8 cellular contexts compared by ENCODE assay signal in genomic region chr4:2534904-2535385, GRCh38. TPM values are rescaled to one million over a fixed set of nuclear protein-coding genes. Genes with fewer than 3 reads are reported as not detected.
A peak's percentile ranks its signal among the peaks of the same experiment; 100 is the strongest.
DNase-seq lines count a peak whose midpoint lies in the region; ATAC-seq and TF ChIP-seq lines count a peak whose summit lies in the region.

No MANE protein-coding gene starts in this region.

- ATAC-seq in stimulated activated naive B cell treated with anti-CD40 and anti-IgM and Interleukin-4, amounts not matched to agents 10 μg/mL and 1 μg/mL and 100 μg/mL, for 72 hours (replicated peaks) = no peak
- no peak for ATAC-seq in omental fat pad (ENCODE audit: low FRiP score)
- no peak for ATAC-seq in GM18502 (IDR thresholded peaks at IDR 0.05; ENCODE audit: poor library complexity, unreplicated experiment)

- no peaks in the 10 kb centered on the region for H3K27me3 Mint-ChIP-seq in activated CD4-positive, alpha-beta memory T cell treated with anti-CD3 and anti-CD28 coated beads, Interleukin-2, amount 10 ng/mL, durations not matched to agents 7 days and 5 days
- H3K27me3 Mint-ChIP-seq in stimulated activated naive B cell treated with anti-CD40 and anti-IgM and Interleukin-4, amounts not matched to agents 10 μg/mL and 1 μg/mL and 100 μg/mL, for 72 hours = no peaks in the 10 kb centered on the region

- DNase-seq in NCI-H345 (lab: John Stamatoyannopoulos, UW) = peak; percentile 3
- no peak for DNase-seq in NCI-H345 treated with DMSO at 0.1 percent for 48 hours (lab: John Stamatoyannopoulos, UW; ENCODE audit: unreplicated experiment)
- no peak for DNase-seq in activated CD4-positive, alpha-beta memory T cell treated with anti-CD3 and anti-CD28 coated beads, Interleukin-2, amount 10 ng/mL, durations not matched to agents 7 days and 5 days
- no peak for DNase-seq in stimulated activated naive B cell treated with anti-CD40 and anti-IgM and Interleukin-4, amounts not matched to agents 10 μg/mL and 1 μg/mL and 100 μg/mL, for 72 hours
- DNase-seq in omental fat pad (ENCODE audit: low spot score) = no peak
- no peak for DNase-seq in GM10248 (ENCODE audit: extremely low spot score)

- POLR2A ChIA-PET in activated CD4-positive, alpha-beta memory T cell treated with anti-CD3 and anti-CD28 coated beads, Interleukin-2, amount 10 ng/mL, durations not matched to agents 7 days and 5 days (lab: Charles Lee) = interaction anchor here (0.7 to 4.1 kb wide), 6 partner anchors 8 to 294 kb away, joined by 3 to 55 read pairs (median 8); partner anchors contain the start of genes CFAP99, RNF4 and ZFYVE28
- POLR2A ChIA-PET in GM10248 (lab: Yijun Ruan, JAX) = interaction anchor here (0.6 to 1.6 kb wide), 3 partner anchors 9 to 401 kb away, joined by 3 to 6 read pairs (median 3); partner anchors contain the start of gene RNF4

- peak overlapping the region; percentile 74 for H3K4me3 ChIP-seq in iPS-11a (ENCODE audit: low read depth, low read length)

- no peaks in the 10 kb centered on the region for H3K9me3 Mint-ChIP-seq in activated CD4-positive, alpha-beta memory T cell treated with anti-CD3 and anti-CD28 coated beads, Interleukin-2, amount 10 ng/mL, durations not matched to agents 7 days and 5 days
- H3K9me3 Mint-ChIP-seq in stimulated activated naive B cell treated with anti-CD40 and anti-IgM and Interleukin-4, amounts not matched to agents 10 μg/mL and 1 μg/mL and 100 μg/mL, for 72 hours = no peaks in the 10 kb centered on the region

- peaks cover 19% of the 10 kb centered on the region for H3K4me1 Mint-ChIP-seq in activated CD4-positive, alpha-beta memory T cell treated with anti-CD3 and anti-CD28 coated beads, Interleukin-2, amount 10 ng/mL, durations not matched to agents 7 days and 5 days
- peaks cover 9 to 11% of the 10 kb centered on the region in 2 donors for H3K4me1 Mint-ChIP-seq in stimulated activated naive B cell treated with anti-CD40 and anti-IgM and Interleukin-4, amounts not matched to agents 10 μg/mL and 1 μg/mL and 100 μg/mL, for 72 hours

- CTCF ChIA-PET in activated CD4-positive, alpha-beta memory T cell treated with anti-CD3 and anti-CD28 coated beads, Interleukin-2, amount 10 ng/mL, durations not matched to agents 7 days and 5 days (lab: Charles Lee) = interaction anchor here (0.6 to 0.9 kb wide), 2 partner anchors 14 to 298 kb away, joined by 3 to 4 read pairs; no protein-coding TSS in a partner anchor
- CTCF ChIA-PET in GM10248 (lab: Yijun Ruan, JAX) = interaction anchor here (1.2 to 1.7 kb wide), 8 partner anchors 23 to 315 kb away, joined by 3 to 6 read pairs (median 3); no protein-coding TSS in a partner anchor

- peak overlapping the region; percentile 75 for H3K27ac Mint-ChIP-seq in activated CD4-positive, alpha-beta memory T cell treated with anti-CD3 and anti-CD28 coated beads, Interleukin-2, amount 10 ng/mL, durations not matched to agents 7 days and 5 days
- peak overlapping the region; percentile 99 for H3K27ac Mint-ChIP-seq in stimulated activated naive B cell treated with anti-CD40 and anti-IgM and Interleukin-4, amounts not matched to agents 10 μg/mL and 1 μg/mL and 100 μg/mL, for 72 hours

- peak overlapping the region; percentile 91 for H3K4me3 Mint-ChIP-seq in activated CD4-positive, alpha-beta memory T cell treated with anti-CD3 and anti-CD28 coated beads, Interleukin-2, amount 10 ng/mL, durations not matched to agents 7 days and 5 days
- H3K4me3 Mint-ChIP-seq in stimulated activated naive B cell treated with anti-CD40 and anti-IgM and Interleukin-4, amounts not matched to agents 10 μg/mL and 1 μg/mL and 100 μg/mL, for 72 hours = peak overlapping the region; percentile 90 to 98

- H3K36me3 Mint-ChIP-seq in activated CD4-positive, alpha-beta memory T cell treated with anti-CD3 and anti-CD28 coated beads, Interleukin-2, amount 10 ng/mL, durations not matched to agents 7 days and 5 days (ENCODE audit: low read depth) = peaks cover 7% of the 10 kb centered on the region
- H3K36me3 Mint-ChIP-seq in stimulated activated naive B cell treated with anti-CD40 and anti-IgM and Interleukin-4, amounts not matched to agents 10 μg/mL and 1 μg/mL and 100 μg/mL, for 72 hours = no peaks in the 10 kb centered on the region

- TF ChIP-seq CTCF in omental fat pad (IDR thresholded peaks at IDR 0.05) = no peak
- no peak for TF ChIP-seq CTCF in GM10248 (IDR thresholded peaks at IDR 0.05; ENCODE audit: control extremely low read depth, extremely low read depth, low read depth, missing control alignments)

RNA-seq across cellular contexts. Expression of gene FAM193A, which starts 1.5 kb away (rescaled TPM):
- total RNA-seq in activated CD4-positive, alpha-beta memory T cell treated with anti-CD3 and anti-CD28 coated beads, Interleukin-2, amount 10 ng/mL, durations not matched to agents 7 days and 5 days = 10 to 100 TPM; 27.4 to 27.9 TPM
- 10 to 100 TPM; 16.7 to 30.1 (median 24.9) TPM for total RNA-seq in omental fat pad
